13 cellular contexts compared by ENCODE assay signal in genomic region chr14:103753809-103754208, GRCh38. TPM values are rescaled to one million over a fixed set of nuclear protein-coding genes. Genes with fewer than 3 reads are reported as not detected.
A peak's percentile ranks its signal among the peaks of the same experiment; 100 is the strongest.
DNase-seq lines count a peak whose midpoint lies in the region; ATAC-seq and TF ChIP-seq lines count a peak whose summit lies in the region.
"Had no signal": no experiment of that assay in that cellular context is flagged by ENCODE, and none has a peak within 500 bp of the region (broad histone marks: within the 10 kb centered on the region; RNA-seq: fewer than 3 reads in every experiment).

No MANE protein-coding gene starts in this region.

- intact Hi-C loops in spleen (cut with DNase I; ENCODE audit: low total_unique reads): no loop called here

- TF ChIP-seq POLR2A in spleen (IDR thresholded peaks at IDR 0.05): no peak

- H3K36me3 ChIP-seq in spleen: peaks cover 0 to 51% (median 11%) of the 10 kb centered on the region in 6 donors
- H3K36me3 ChIP-seq: BLaER1 treated with 17β-estradiol and CSF1 and Interleukin-3, amounts not matched to agents 10 nM and 100 nM had no signal

- peaks cover 0 to 15% (median 4%) of the 10 kb centered on the region in 6 donors for H3K4me1 ChIP-seq in spleen

- CTCF ChIA-PET in WTC11 (lab: Charles Lee): interaction anchor here (1.3 kb wide), 1 partner anchor 147 kb away, joined by 6 read pairs; no protein-coding TSS in a partner anchor

- H3K27ac ChIP-seq in spleen: no peak overlapping the region
- H3K27ac ChIP-seq: BLaER1 treated with 17β-estradiol and CSF1 and Interleukin-3, amounts not matched to agents 10 nM and 100 nM had no signal

- H3K9me3 Mint-ChIP-seq in activated T-cell treated with anti-CD3 and anti-CD28 coated beads, Interleukin-2, amount 50 U/mL, for 72 hours: no peaks in the 10 kb centered on the region
- no peaks in the 10 kb centered on the region for H3K9me3 Mint-ChIP-seq in activated T-cell treated with anti-CD3 and anti-CD28 coated beads, Interleukin-2, amount 50 U/mL, for 24 hours
- H3K9me3 Mint-ChIP-seq in WTC11: no peaks in the 10 kb centered on the region
- H3K9me3 Mint-ChIP-seq: CD4-positive, alpha-beta T cell had no signal

- peak overlapping the region; percentile 48 for H3K27ac Mint-ChIP-seq in activated T-cell treated with anti-CD3 and anti-CD28 coated beads, Interleukin-2, amount 50 U/mL, for 72 hours
- no peak overlapping the region for H3K27ac Mint-ChIP-seq in activated T-cell treated with anti-CD3 and anti-CD28 coated beads, Interleukin-2, amount 50 U/mL, for 24 hours
- peak overlapping the region; percentile 57; the same call in 1 of the 2 replicates for H3K27ac Mint-ChIP-seq in WTC11
- H3K27ac Mint-ChIP-seq: CD4-positive, alpha-beta T cell had no signal

- no peak for ATAC-seq in activated T-cell treated with anti-CD3 and anti-CD28 coated beads, Interleukin-2, amount 50 U/mL, for 72 hours (replicated peaks in 1 of 2)
- ATAC-seq in WTC11 (no peak), HG03571 (IDR thresholded peaks at IDR 0.05; ENCODE audit: unreplicated experiment) (no peak)
- ATAC-seq: HCT116 had no signal

- WGBS in spleen, 5 donors: 79 to 85% (median 80%) methylated on average over 9 of the region's 9 CpGs

- H3K4me1 Mint-ChIP-seq in activated T-cell treated with anti-CD3 and anti-CD28 coated beads, Interleukin-2, amount 50 U/mL, for 72 hours (ENCODE audit: low read depth): peaks cover 14% of the 10 kb centered on the region
- H3K4me1 Mint-ChIP-seq in activated T-cell treated with anti-CD3 and anti-CD28 coated beads, Interleukin-2, amount 50 U/mL, for 24 hours (ENCODE audit: low read depth): peaks cover 11% of the 10 kb centered on the region
- peaks cover 6% of the 10 kb centered on the region; the same call in 1 of the 2 replicates for H3K4me1 Mint-ChIP-seq in WTC11

- H3K27me3 Mint-ChIP-seq in activated T-cell treated with anti-CD3 and anti-CD28 coated beads, Interleukin-2, amount 50 U/mL, for 72 hours (ENCODE audit: low read depth): no peaks in the 10 kb centered on the region
- no peaks in the 10 kb centered on the region for H3K27me3 Mint-ChIP-seq in activated T-cell treated with anti-CD3 and anti-CD28 coated beads, Interleukin-2, amount 50 U/mL, for 24 hours
- H3K27me3 Mint-ChIP-seq in WTC11 (ENCODE audit: low read depth): no peaks in the 10 kb centered on the region; the same call in 1 of the 2 replicates
- H3K27me3 Mint-ChIP-seq: CD4-positive, alpha-beta T cell had no signal

- H3K4me3 Mint-ChIP-seq in activated T-cell treated with anti-CD3 and anti-CD28 coated beads, Interleukin-2, amount 50 U/mL, for 72 hours: no peak overlapping the region
- H3K4me3 Mint-ChIP-seq in activated T-cell treated with anti-CD3 and anti-CD28 coated beads, Interleukin-2, amount 50 U/mL, for 24 hours: no peak overlapping the region
- H3K4me3 Mint-ChIP-seq in WTC11: no peak overlapping the region
- H3K4me3 Mint-ChIP-seq: CD4-positive, alpha-beta T cell had no signal

- POLR2A ChIA-PET in WTC11 (lab: Charles Lee): no interaction called here

- TF ChIP-seq CTCF in WTC11 (IDR thresholded peaks at IDR 0.05) (no peak), spleen (IDR thresholded peaks at IDR 0.05 in 8 of 11, conservative IDR thresholded peaks at IDR 0.05 in 3 of 11) (no peak)

- H3K27me3 ChIP-seq in spleen (replicated peaks in 1 of 7): no peaks in the 10 kb centered on the region
- H3K27me3 ChIP-seq: BLaER1 treated with 17β-estradiol and CSF1 and Interleukin-3, amounts not matched to agents 10 nM and 100 nM had no signal

- H3K9me3 ChIP-seq in spleen: no peaks in the 10 kb centered on the region
- H3K9me3 ChIP-seq: BLaER1 treated with 17β-estradiol and CSF1 and Interleukin-3, amounts not matched to agents 10 nM and 100 nM had no signal

- no peak for DNase-seq in activated T-cell treated with anti-CD3 and anti-CD28 coated beads, Interleukin-2, amount 50 U/mL, for 72 hours
- no peak for DNase-seq in activated T-cell treated with anti-CD3 and anti-CD28 coated beads, Interleukin-2, amount 50 U/mL, for 24 hours
- DNase-seq in WTC11 (ENCODE audit: low spot score): no peak
- DNase-seq in spleen: peak; percentile 30
- DNase-seq in NCI-H2081 treated with DMSO at 0.1 percent for 48 hours (lab: John Stamatoyannopoulos, UW): no peak
- no peak for DNase-seq in NCI-H69 (lab: John Stamatoyannopoulos, UW)
- DNase-seq: 8988T; Calu3; CD4-positive, alpha-beta T cell; DMS 273 treated with DMSO at 0.1 percent for 48 hours had no signal

- no peaks in the 10 kb centered on the region for H3K36me3 Mint-ChIP-seq in activated T-cell treated with anti-CD3 and anti-CD28 coated beads, Interleukin-2, amount 50 U/mL, for 72 hours (ENCODE audit: insufficient read depth in 2 of 2)
- peaks cover 29% of the 10 kb centered on the region for H3K36me3 Mint-ChIP-seq in activated T-cell treated with anti-CD3 and anti-CD28 coated beads, Interleukin-2, amount 50 U/mL, for 24 hours (ENCODE audit: low read depth)
- no peaks in the 10 kb centered on the region for H3K36me3 Mint-ChIP-seq in WTC11

- H3K4me3 ChIP-seq in spleen: no peak overlapping the region
- H3K4me3 ChIP-seq: BLaER1 treated with 17β-estradiol and CSF1 and Interleukin-3, amounts not matched to agents 10 nM and 100 nM had no signal

TF ChIP-seq in WTC11, 78 proteins besides CTCF, POLR2A, EP300 and RAD21:
- TF ChIP-seq HMGXB4 (CRISPR knock-in tag; IDR thresholded peaks at IDR 0.05) (no peak), AFF4 (CRISPR knock-in tag; IDR thresholded peaks at IDR 0.05; ENCODE audit: borderline replicate concordance) (no peak), ZNF423 (CRISPR knock-in tag; IDR thresholded peaks at IDR 0.05) (no peak)

RNA-seq across cellular contexts. Expression of gene ZFYVE21, which starts 38.2 kb away (rescaled TPM):
- total RNA-seq in activated T-cell treated with anti-CD3 and anti-CD28 coated beads, Interleukin-2, amount 50 U/mL, for 72 hours: 10 to 100 TPM; 11.6 to 15.7 TPM
- total RNA-seq in WTC11 (2021) (59.7 to 69.2 TPM (median 65.1 TPM) in 3 replicates), spleen (10 to 100 TPM; 31.8 to 71.1 (median 47.8) TPM)
- 10 to 100 TPM; 21.8 to 51.8 (median 24.2) TPM for polyA plus RNA-seq in spleen

RNA-seq across cellular contexts. Expression of gene XRCC3, which starts 38.6 kb away (rescaled TPM):
- total RNA-seq in activated T-cell treated with anti-CD3 and anti-CD28 coated beads, Interleukin-2, amount 50 U/mL, for 72 hours: 10 to 100 TPM; 31.5 to 47.4 TPM
- total RNA-seq in WTC11 (2021): 46.7 to 51.4 TPM (median 50.5 TPM) in 3 replicates
- 10 to 100 TPM in 6 of 7 donors, 1 to 10 TPM in 1; 9.5 to 20.4 (median 16.7) TPM for total RNA-seq in spleen
- polyA plus RNA-seq in spleen: 10 to 100 TPM in 2 of 3 donors, 1 to 10 TPM in 1; 5.9 to 17.6 (median 11.8) TPM
